ENCODE assay signal across 1 cellular context in the genomic region with DNA sequence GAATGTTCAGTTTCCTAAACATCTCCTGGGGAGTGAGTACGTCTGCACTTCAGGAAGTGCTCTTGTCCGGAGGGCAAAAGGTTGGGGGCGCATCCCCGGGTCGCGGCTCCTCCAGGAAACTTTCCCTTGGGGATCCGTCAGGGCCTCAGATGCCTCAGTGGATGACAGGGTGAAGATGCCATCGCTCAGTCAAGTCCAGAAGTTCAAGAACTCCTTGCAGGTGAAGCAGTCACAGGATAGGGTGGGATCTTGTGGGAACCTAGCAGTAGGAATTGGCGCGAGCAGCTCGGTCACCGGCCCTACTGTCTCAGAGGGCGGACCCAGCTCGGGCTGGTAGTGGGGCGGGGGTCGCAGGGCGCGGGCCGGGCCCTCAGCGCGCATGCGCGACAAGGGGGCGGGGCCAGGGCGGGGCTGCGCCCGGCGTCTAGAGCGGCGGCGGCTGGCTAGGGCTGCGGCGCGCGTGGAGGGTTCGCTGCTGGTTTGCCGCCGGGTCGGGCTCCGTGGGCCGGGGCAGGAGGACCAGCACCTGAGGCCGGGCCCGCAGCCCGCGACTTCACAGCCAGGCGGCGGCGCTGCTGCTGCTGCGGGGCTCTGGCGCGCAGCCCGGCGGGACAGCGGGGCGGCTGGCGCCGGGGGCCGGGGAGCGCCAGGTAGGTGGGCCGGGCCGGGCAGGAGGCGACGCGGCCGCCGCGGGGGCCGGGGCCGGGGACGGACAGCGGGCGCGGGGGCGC.
TF ChIP-seq lines count a peak whose summit lies in the region.

A gene (plus strand): TSS at position 423 of the 731 bp plus-strand sequence. CDS start 75,191 bp downstream, outside the sequence.

TF ChIP-seq in HepG2, 621 proteins besides CTCF, POLR2A, EP300 and RAD21 (continued from another document and continues in another):
- TF ChIP-seq, protein P1, sequence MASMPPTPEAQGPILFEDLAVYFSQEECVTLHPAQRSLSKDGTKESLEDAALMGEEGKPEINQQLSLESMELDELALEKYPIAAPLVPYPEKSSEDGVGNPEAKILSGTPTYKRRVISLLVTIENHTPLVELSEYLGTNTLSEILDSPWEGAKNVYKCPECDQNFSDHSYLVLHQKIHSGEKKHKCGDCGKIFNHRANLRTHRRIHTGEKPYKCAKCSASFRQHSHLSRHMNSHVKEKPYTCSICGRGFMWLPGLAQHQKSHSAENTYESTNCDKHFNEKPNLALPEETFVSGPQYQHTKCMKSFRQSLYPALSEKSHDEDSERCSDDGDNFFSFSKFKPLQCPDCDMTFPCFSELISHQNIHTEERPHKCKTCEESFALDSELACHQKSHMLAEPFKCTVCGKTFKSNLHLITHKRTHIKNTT (CRISPR knock-in tag; IDR thresholded peaks at IDR 0.05), result no peak
- TF ChIP-seq SP1 (IDR thresholded peaks at IDR 0.05) (no peak), SP1 (CRISPR knock-in tag; IDR thresholded peaks at IDR 0.05) (peak; percentile 49; the same call in 1 of the 2 replicates), HMG20B (CRISPR knock-in tag; conservative IDR thresholded peaks at IDR 0.05) (0 out of 2 replicates have a peak, but pooled peaks have one; percentile 32), ZNF44 (CRISPR knock-in tag; IDR thresholded peaks at IDR 0.05) (peak; percentile 78; the same call in 1 of the 2 replicates), TBX2 (CRISPR knock-in tag; IDR thresholded peaks at IDR 0.05; ENCODE audit: borderline replicate concordance) (0 out of 2 replicates have a peak, but pooled peaks have one; percentile 24), HDAC1 (CRISPR knock-in tag; IDR thresholded peaks at IDR 0.05) (peak; percentile 53; the same call in 1 of the 2 replicates), ATF7-NPFF (CRISPR knock-in tag; IDR thresholded peaks at IDR 0.05; ENCODE audit: low read depth) (peak; percentile 73; the same call in 1 of the 2 replicates), HNRNPL (IDR thresholded peaks at IDR 0.05; ENCODE audit: low read depth, low read length) (no peak), ZNF501 (CRISPR knock-in tag; IDR thresholded peaks at IDR 0.05) (peak; percentile 80; the same call in 1 of the 2 replicates), ZNF674 (CRISPR knock-in tag; IDR thresholded peaks at IDR 0.05; ENCODE audit: low read depth) (peak; percentile 31; the same call in 1 of the 2 replicates), HDAC2 (CRISPR knock-in tag; IDR thresholded peaks at IDR 0.05) (peak; percentile 57; the same call in 1 of the 2 replicates), POLR2AphosphoS5 (IDR thresholded peaks at IDR 0.05; ENCODE audit: low read depth, low read length) (peak; percentile 50; the same call in 1 of the 2 replicates), ZFP82 (CRISPR knock-in tag; IDR thresholded peaks at IDR 0.05; ENCODE audit: borderline replicate concordance) (peak; percentile 80; the same call in 1 of the 2 replicates), ZNF136 (CRISPR knock-in tag; IDR thresholded peaks at IDR 0.05; ENCODE audit: low read depth) (no peak), ZNF563 (CRISPR knock-in tag; IDR thresholded peaks at IDR 0.05) (peak; percentile 61; the same call in 1 of the 2 replicates), SATB2 (CRISPR knock-in tag; IDR thresholded peaks at IDR 0.05) (peak; percentile 46; the same call in 1 of the 2 replicates), ZNF12 (CRISPR knock-in tag; IDR thresholded peaks at IDR 0.05) (peak; percentile 25; the same call in 1 of the 2 replicates), POGZ (CRISPR knock-in tag; IDR thresholded peaks at IDR 0.05) (0 out of 2 replicates have a peak, but pooled peaks have one; percentile 23), KDM4B (CRISPR knock-in tag; IDR thresholded peaks at IDR 0.05) (0 out of 2 replicates have a peak, but pooled peaks have one; percentile 50), YEATS2 (CRISPR knock-in tag; IDR thresholded peaks at IDR 0.05; ENCODE audit: borderline replicate concordance) (peak; percentile 51; the same call in 1 of the 2 replicates)
- TF ChIP-seq, protein P2, sequence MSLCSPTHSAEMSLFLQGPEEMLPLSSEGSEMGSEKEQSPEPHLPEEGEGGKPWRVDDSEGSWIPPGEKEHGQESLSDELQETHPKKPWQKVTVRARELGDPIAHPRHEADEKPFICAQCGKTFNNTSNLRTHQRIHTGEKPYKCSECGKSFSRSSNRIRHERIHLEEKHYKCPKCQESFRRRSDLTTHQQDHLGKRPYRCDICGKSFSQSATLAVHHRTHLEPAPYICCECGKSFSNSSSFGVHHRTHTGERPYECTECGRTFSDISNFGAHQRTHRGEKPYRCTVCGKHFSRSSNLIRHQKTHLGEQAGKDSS (CRISPR knock-in tag; IDR thresholded peaks at IDR 0.05; ENCODE audit: borderline replicate concordance, low read depth), result peak; percentile 44; the same call in 1 of the 2 replicates
- TF ChIP-seq, protein P3, sequence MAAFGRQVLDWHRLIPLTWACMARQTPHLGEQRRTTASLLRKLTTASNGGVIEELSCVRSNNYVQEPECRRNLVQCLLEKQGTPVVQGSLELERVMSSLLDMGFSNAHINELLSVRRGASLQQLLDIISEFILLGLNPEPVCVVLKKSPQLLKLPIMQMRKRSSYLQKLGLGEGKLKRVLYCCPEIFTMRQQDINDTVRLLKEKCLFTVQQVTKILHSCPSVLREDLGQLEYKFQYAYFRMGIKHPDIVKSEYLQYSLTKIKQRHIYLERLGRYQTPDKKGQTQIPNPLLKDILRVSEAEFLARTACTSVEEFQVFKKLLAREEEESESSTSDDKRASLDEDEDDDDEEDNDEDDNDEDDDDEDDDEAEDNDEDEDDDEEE (CRISPR knock-in tag; IDR thresholded peaks at IDR 0.05), result no peak
- TF ChIP-seq, protein P4, sequence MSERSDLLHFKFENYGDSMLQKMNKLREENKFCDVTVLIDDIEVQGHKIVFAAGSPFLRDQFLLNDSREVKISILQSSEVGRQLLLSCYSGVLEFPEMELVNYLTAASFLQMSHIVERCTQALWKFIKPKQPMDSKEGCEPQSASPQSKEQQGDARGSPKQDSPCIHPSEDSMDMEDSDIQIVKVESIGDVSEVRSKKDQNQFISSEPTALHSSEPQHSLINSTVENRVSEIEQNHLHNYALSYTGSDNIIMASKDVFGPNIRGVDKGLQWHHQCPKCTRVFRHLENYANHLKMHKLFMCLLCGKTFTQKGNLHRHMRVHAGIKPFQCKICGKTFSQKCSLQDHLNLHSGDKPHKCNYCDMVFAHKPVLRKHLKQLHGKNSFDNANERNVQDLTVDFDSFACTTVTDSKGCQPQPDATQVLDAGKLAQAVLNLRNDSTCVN (CRISPR knock-in tag; IDR thresholded peaks at IDR 0.05; ENCODE audit: borderline replicate concordance), result 0 out of 2 replicates have a peak, but pooled peaks have one; percentile 49
- TF ChIP-seq, protein P5, sequence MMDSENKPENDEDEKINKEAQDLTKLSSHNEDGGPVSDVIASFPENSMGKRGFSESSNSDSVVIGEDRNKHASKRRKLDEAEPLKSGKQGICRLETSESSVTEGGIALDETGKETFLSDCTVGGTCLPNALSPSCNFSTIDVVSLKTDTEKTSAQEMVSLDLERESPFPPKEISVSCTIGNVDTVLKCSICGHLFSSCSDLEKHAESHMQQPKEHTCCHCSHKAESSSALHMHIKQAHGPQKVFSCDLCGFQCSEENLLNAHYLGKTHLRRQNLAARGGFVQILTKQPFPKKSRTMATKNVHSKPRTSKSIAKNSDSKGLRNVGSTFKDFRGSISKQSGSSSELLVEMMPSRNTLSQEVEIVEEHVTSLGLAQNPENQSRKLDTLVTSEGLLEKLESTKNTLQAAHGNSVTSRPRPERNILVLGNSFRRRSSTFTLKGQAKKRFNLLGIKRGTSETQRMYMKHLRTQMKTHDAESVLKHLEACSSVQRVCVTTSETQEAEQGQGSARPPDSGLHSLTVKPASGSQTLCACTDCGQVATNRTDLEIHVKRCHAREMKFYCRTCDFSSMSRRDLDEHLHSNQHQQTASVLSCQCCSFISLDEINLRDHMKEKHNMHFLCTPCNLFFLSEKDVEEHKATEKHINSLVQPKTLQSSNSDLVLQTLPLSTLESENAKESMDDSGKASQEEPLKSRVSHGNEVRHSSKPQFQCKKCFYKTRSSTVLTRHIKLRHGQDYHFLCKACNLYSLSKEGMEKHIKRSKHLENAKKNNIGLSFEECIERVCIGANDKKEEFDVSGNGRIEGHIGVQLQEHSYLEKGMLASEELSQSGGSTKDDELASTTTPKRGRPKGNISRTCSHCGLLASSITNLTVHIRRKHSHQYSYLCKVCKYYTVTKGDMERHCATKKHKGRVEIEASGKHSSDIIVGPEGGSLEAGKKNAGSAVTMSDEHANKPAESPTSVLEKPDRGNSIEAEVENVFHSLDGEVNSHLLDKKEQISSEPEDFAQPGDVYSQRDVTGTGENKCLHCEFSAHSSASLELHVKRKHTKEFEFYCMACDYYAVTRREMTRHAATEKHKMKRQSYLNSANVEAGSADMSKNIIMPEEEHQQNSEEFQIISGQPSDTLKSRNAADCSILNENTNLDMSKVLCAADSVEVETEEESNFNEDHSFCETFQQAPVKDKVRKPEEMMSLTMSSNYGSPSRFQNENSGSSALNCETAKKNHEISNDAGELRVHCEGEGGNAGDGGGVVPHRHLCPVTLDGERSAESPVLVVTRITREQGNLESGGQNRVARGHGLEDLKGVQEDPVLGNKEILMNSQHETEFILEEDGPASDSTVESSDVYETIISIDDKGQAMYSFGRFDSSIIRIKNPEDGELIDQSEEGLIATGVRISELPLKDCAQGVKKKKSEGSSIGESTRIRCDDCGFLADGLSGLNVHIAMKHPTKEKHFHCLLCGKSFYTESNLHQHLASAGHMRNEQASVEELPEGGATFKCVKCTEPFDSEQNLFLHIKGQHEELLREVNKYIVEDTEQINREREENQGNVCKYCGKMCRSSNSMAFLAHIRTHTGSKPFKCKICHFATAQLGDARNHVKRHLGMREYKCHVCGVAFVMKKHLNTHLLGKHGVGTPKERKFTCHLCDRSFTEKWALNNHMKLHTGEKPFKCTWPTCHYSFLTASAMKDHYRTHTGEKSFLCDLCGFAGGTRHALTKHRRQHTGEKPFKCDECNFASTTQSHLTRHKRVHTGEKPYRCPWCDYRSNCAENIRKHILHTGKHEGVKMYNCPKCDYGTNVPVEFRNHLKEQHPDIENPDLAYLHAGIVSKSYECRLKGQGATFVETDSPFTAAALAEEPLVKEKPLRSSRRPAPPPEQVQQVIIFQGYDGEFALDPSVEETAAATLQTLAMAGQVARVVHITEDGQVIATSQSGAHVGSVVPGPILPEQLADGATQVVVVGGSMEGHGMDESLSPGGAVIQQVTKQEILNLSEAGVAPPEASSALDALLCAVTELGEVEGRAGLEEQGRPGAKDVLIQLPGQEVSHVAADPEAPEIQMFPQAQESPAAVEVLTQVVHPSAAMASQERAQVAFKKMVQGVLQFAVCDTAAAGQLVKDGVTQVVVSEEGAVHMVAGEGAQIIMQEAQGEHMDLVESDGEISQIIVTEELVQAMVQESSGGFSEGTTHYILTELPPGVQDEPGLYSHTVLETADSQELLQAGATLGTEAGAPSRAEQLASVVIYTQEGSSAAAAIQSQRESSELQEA (CRISPR knock-in tag; IDR thresholded peaks at IDR 0.05; ENCODE audit: not compliant biosample characterization), result no peak
- TF ChIP-seq, protein P6, sequence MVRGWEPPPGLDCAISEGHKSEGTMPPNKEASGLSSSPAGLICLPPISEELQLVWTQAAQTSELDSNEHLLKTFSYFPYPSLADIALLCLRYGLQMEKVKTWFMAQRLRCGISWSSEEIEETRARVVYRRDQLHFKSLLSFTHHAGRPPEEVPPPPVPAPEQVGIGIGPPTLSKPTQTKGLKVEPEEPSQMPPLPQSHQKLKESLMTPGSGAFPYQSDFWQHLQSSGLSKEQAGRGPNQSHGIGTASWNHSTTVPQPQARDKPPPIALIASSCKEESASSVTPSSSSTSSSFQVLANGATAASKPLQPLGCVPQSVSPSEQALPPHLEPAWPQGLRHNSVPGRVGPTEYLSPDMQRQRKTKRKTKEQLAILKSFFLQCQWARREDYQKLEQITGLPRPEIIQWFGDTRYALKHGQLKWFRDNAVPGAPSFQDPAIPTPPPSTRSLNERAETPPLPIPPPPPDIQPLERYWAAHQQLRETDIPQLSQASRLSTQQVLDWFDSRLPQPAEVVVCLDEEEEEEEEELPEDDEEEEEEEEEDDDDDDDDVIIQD (CRISPR knock-in tag; IDR thresholded peaks at IDR 0.05; ENCODE audit: low read depth), result 0 out of 2 replicates have a peak, but pooled peaks have one; percentile 39
- TF ChIP-seq, protein P7, sequence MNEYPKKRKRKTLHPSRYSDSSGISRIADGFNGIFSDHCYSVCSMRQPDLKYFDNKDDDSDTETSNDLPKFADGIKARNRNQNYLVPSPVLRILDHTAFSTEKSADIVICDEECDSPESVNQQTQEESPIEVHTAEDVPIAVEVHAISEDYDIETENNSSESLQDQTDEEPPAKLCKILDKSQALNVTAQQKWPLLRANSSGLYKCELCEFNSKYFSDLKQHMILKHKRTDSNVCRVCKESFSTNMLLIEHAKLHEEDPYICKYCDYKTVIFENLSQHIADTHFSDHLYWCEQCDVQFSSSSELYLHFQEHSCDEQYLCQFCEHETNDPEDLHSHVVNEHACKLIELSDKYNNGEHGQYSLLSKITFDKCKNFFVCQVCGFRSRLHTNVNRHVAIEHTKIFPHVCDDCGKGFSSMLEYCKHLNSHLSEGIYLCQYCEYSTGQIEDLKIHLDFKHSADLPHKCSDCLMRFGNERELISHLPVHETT (CRISPR knock-in tag; conservative IDR thresholded peaks at IDR 0.05), result peak; percentile 39; the same call in 1 of the 2 replicates
- TF ChIP-seq, protein P8, sequence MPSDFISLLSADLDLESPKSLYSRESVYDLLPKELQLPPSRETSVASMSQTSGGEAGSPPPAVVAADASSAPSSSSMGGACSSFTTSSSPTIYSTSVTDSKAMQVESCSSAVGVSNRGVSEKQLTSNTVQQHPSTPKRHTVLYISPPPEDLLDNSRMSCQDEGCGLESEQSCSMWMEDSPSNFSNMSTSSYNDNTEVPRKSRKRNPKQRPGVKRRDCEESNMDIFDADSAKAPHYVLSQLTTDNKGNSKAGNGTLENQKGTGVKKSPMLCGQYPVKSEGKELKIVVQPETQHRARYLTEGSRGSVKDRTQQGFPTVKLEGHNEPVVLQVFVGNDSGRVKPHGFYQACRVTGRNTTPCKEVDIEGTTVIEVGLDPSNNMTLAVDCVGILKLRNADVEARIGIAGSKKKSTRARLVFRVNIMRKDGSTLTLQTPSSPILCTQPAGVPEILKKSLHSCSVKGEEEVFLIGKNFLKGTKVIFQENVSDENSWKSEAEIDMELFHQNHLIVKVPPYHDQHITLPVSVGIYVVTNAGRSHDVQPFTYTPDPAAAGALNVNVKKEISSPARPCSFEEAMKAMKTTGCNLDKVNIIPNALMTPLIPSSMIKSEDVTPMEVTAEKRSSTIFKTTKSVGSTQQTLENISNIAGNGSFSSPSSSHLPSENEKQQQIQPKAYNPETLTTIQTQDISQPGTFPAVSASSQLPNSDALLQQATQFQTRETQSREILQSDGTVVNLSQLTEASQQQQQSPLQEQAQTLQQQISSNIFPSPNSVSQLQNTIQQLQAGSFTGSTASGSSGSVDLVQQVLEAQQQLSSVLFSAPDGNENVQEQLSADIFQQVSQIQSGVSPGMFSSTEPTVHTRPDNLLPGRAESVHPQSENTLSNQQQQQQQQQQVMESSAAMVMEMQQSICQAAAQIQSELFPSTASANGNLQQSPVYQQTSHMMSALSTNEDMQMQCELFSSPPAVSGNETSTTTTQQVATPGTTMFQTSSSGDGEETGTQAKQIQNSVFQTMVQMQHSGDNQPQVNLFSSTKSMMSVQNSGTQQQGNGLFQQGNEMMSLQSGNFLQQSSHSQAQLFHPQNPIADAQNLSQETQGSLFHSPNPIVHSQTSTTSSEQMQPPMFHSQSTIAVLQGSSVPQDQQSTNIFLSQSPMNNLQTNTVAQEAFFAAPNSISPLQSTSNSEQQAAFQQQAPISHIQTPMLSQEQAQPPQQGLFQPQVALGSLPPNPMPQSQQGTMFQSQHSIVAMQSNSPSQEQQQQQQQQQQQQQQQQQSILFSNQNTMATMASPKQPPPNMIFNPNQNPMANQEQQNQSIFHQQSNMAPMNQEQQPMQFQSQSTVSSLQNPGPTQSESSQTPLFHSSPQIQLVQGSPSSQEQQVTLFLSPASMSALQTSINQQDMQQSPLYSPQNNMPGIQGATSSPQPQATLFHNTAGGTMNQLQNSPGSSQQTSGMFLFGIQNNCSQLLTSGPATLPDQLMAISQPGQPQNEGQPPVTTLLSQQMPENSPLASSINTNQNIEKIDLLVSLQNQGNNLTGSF (CRISPR knock-in tag; IDR thresholded peaks at IDR 0.05), result peak; percentile 67; the same call in 1 of the 2 replicates
